Comparison of ENCODE assay signal across 26 cellular contexts in genomic region chr2:12404497-12404896, GRCh38.
"Had no signal": no experiment of that assay in that cellular context is flagged by ENCODE, and none has a peak within 500 bp of the region (broad histone marks: within the 10 kb centered on the region; RNA-seq: fewer than 3 reads in every experiment).

No MANE protein-coding gene starts in this region.

- H3K4me1 ChIP-seq: left ventricle myocardium inferior, right atrium auricular region, stomach, testis, thyroid gland, transverse colon, upper lobe of left lung, vagina had no signal

- H3K27ac Mint-ChIP-seq: immature natural killer cell; mesothelial cell of epicardium; natural killer cell; progenitor cell of endocrine pancreas; stimulated activated naive B cell treated with anti-CD40 and anti-IgM and Interleukin-4, amounts not matched to agents 10 μg/mL and 1 μg/mL and 100 μg/mL, for 72 hours had no signal

- H3K4me3 ChIP-seq: left ventricle myocardium inferior, lung, ovary, right atrium auricular region, skin epidermis, stomach, testis, thyroid gland, transverse colon, upper lobe of left lung, vagina had no signal

- H3K9me3 ChIP-seq: left ventricle myocardium inferior, ovary, right atrium auricular region, testis, thyroid gland, transverse colon, vagina had no signal

- H3K27ac ChIP-seq: left ventricle myocardium inferior, ovary, right atrium auricular region, skin epidermis, stomach, testis, thyroid gland, transverse colon, upper lobe of left lung, vagina had no signal

- H3K9me3 Mint-ChIP-seq: immature natural killer cell, natural killer cell had no signal

- ATAC-seq: natural killer cell; sciatic nerve; stimulated activated naive B cell treated with anti-CD40 and anti-IgM and Interleukin-4, amounts not matched to agents 10 μg/mL and 1 μg/mL and 100 μg/mL, for 72 hours; stimulated activated naive CD8-positive, alpha-beta T cell treated with anti-CD3 and anti-CD28 coated beads, Interleukin-15, Interleukin-2, amounts not matched to agents 100 U/mL and 50 U/mL, for 24 hours had no signal

- H3K27me3 ChIP-seq: ovary, right atrium auricular region, stomach, testis, thyroid gland, transverse colon, upper lobe of left lung, vagina had no signal

- H3K36me3 Mint-ChIP-seq: natural killer cell had no signal

- H3K27me3 Mint-ChIP-seq: progenitor cell of endocrine pancreas had no signal

- H3K4me1 Mint-ChIP-seq: immature natural killer cell, natural killer cell had no signal

- DNase-seq: hypothalamus; immature natural killer cell; kidney; left ventricle myocardium inferior; mesendoderm; naive B cell; natural killer cell; ovary; stimulated activated CD4-positive, alpha-beta T cell treated with anti-CD3 and anti-CD28 coated beads, Interleukin-12 subunit alpha, Interleukin-12 subunit beta, amount 100 ng/mL, for 4 hours; stimulated activated CD4-positive, alpha-beta T cell treated with anti-CD3 and anti-CD28 coated beads, Interleukin-15, amount 100 ng/mL, for 24 hours; stimulated activated CD4-positive, alpha-beta T cell treated with anti-CD3 and anti-CD28 coated beads, Interleukin-2, amount 100 ng/mL, for 24 hours; stimulated activated CD4-positive, alpha-beta T cell treated with anti-CD3 and anti-CD28 coated beads, Interleukin-4, amount 100 ng/mL, for 1 hour; stimulated activated naive B cell treated with anti-CD40 and anti-IgM and Interleukin-4, amounts not matched to agents 10 μg/mL and 1 μg/mL and 100 μg/mL, for 72 hours; stimulated activated naive CD8-positive, alpha-beta T cell treated with anti-CD3 and anti-CD28 coated beads, Interleukin-15, Interleukin-2, amounts not matched to agents 100 U/mL and 50 U/mL, for 24 hours; stomach; testis; thyroid gland; transverse colon; upper lobe of left lung had no signal

- H3K36me3 ChIP-seq: left ventricle myocardium inferior, ovary, right atrium auricular region, stomach, thyroid gland, transverse colon, upper lobe of left lung, vagina had no signal

- H3K4me3 Mint-ChIP-seq: immature natural killer cell; mesothelial cell of epicardium; naive B cell; natural killer cell; stimulated activated naive B cell treated with anti-CD40 and anti-IgM and Interleukin-4, amounts not matched to agents 10 μg/mL and 1 μg/mL and 100 μg/mL, for 72 hours had no signal
